In genomic region chr10:126504051-126504760, GRCh38 we compare ENCODE assay signal across 8 cellular contexts.
DNase-seq lines count a peak whose midpoint lies in the region; ATAC-seq and TF ChIP-seq lines count a peak whose summit lies in the region.

No MANE protein-coding gene starts in this region.

- no peak for TF ChIP-seq POLR2A in breast epithelium (IDR thresholded peaks at IDR 0.05)

- peak in 2 of 3 donors; percentile 24 to 36 for DNase-seq in CD4-positive, CD25-positive, alpha-beta regulatory T cell
- DNase-seq in NCI-H345 treated with DMSO at 0.1 percent for 48 hours (lab: John Stamatoyannopoulos, UW; ENCODE audit: unreplicated experiment), result peak; percentile 29
- no peak for DNase-seq in breast epithelium (ENCODE audit: low spot score in 2 of 2)
- DNase-seq in inferior parietal cortex (ENCODE audit: extremely low spot score), result peak; percentile 74
- DNase-seq in substantia nigra (lab: John Stamatoyannopoulos, UW), result peak in 17 of 49 donors; percentile 9 to 63 (median 22)

- intact Hi-C loops in breast epithelium (cut with DNase I; ENCODE audit: low total_unique reads), result no loop called here

- no peaks in the 10 kb centered on the region for H3K4me1 ChIP-seq in CD4-positive, CD25-positive, alpha-beta regulatory T cell (ENCODE audit: control insufficient read depth, insufficient read depth, low read length, poor library complexity, severe bottlenecking)
- H3K4me1 ChIP-seq in breast epithelium, result no peaks in the 10 kb centered on the region

- no peak for ATAC-seq in CD4-positive, CD25-positive, alpha-beta regulatory T cell (ENCODE audit: low read depth in 2 of 2)
- peak; percentile 70 for ATAC-seq in GM18867 (IDR thresholded peaks at IDR 0.05; ENCODE audit: unreplicated experiment)
- ATAC-seq in GM18520 (IDR thresholded peaks at IDR 0.05; ENCODE audit: unreplicated experiment), result no peak
- no peak for ATAC-seq in HG03095 (IDR thresholded peaks at IDR 0.05; ENCODE audit: unreplicated experiment)

- H3K27ac Mint-ChIP-seq in CD4-positive, CD25-positive, alpha-beta regulatory T cell, result no peak overlapping the region

- no peaks in the 10 kb centered on the region for H3K27me3 Mint-ChIP-seq in CD4-positive, CD25-positive, alpha-beta regulatory T cell

- no peak overlapping the region for H3K27ac ChIP-seq in CD4-positive, CD25-positive, alpha-beta regulatory T cell (ENCODE audit: insufficient read depth, low read length, poor library complexity, severe bottlenecking)
- H3K27ac ChIP-seq in breast epithelium (no peak overlapping the region), substantia nigra (ENCODE audit: low read depth, low read length, poor library complexity, severe bottlenecking) (peak overlapping the region; percentile 46)

- H3K36me3 Mint-ChIP-seq in CD4-positive, CD25-positive, alpha-beta regulatory T cell, result no peaks in the 10 kb centered on the region

- H3K9me3 Mint-ChIP-seq in CD4-positive, CD25-positive, alpha-beta regulatory T cell, result no peaks in the 10 kb centered on the region

- H3K4me3 ChIP-seq in CD4-positive, CD25-positive, alpha-beta regulatory T cell (ENCODE audit: low read depth, low read length), result no peak overlapping the region
- H3K4me3 ChIP-seq in breast epithelium, result no peak overlapping the region

- peaks cover 0 to 3% (median 0%) of the 10 kb centered on the region in 4 donors for H3K4me1 Mint-ChIP-seq in CD4-positive, CD25-positive, alpha-beta regulatory T cell

- no peaks in the 10 kb centered on the region for H3K36me3 ChIP-seq in CD4-positive, CD25-positive, alpha-beta regulatory T cell (ENCODE audit: control insufficient read depth, insufficient read depth, low read length)
- no peaks in the 10 kb centered on the region for H3K36me3 ChIP-seq in breast epithelium

- no peak overlapping the region for H3K4me3 Mint-ChIP-seq in CD4-positive, CD25-positive, alpha-beta regulatory T cell

- no peaks in the 10 kb centered on the region for H3K9me3 ChIP-seq in CD4-positive, CD25-positive, alpha-beta regulatory T cell (ENCODE audit: control insufficient read depth in 2 of 2, low read length in 2 of 2)
- no peaks in the 10 kb centered on the region for H3K9me3 ChIP-seq in breast epithelium

- no peaks in the 10 kb centered on the region for H3K27me3 ChIP-seq in CD4-positive, CD25-positive, alpha-beta regulatory T cell (ENCODE audit: control insufficient read depth, insufficient read depth, low read length)
- H3K27me3 ChIP-seq in breast epithelium, result no peaks in the 10 kb centered on the region

- TF ChIP-seq CTCF in breast epithelium (IDR thresholded peaks at IDR 0.05), result peak; percentile 13 to 71 (median 49)

Comparison
In these comparisons a context has a peak if more than half of its experiments do, and no peak if none do; other contexts are left out.
1. DNase-seq: peak in CD4-positive, CD25-positive, alpha-beta regulatory T cell (2 of 3), NCI-H345 treated with DMSO at 0.1 percent for 48 hours (single experiment) and inferior parietal cortex (single experiment); none in breast epithelium (0 of 2).